In the genomic region with DNA sequence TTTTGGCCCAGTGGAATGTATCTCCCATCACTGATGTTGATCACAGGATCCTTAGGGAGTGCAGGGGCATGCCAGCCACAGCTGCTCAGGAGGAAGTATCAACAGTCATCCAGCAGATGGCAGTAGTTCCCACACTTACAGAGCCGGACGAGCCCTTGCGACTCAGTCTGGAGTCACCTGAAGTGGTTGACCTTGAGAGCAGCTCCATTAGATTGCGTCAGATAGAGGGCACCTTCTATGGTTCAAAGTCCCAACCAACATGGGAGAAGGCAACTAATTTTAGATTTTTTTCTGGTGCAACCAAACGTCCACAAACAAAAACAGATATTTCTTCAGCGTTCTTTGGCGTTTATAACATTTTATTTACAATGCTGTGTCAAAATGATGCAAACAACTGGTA, we compare ENCODE assay signal across 8 cellular contexts.
DNase-seq lines count a peak whose midpoint lies in the region; ATAC-seq and TF ChIP-seq lines count a peak whose summit lies in the region.

No MANE protein-coding gene starts in this region.

- POLR2A ChIA-PET in activated CD8-positive, alpha-beta T cell treated with anti-CD3 and anti-CD28 coated beads, Interleukin-2, amount 10 ng/mL, durations not matched to agents 7 days and 5 days (lab: Charles Lee): no interaction called here

- no peak overlapping the region for H3K4me3 ChIP-seq in epithelial cell of proximal tubule (ENCODE audit: low read depth, low read length)

- peaks cover 7% of the 10 kb centered on the region for H3K4me1 Mint-ChIP-seq in activated CD8-positive, alpha-beta T cell treated with anti-CD3 and anti-CD28 coated beads, Interleukin-2, amount 10 ng/mL, durations not matched to agents 7 days and 5 days (ENCODE audit: low read depth)
- H3K4me1 Mint-ChIP-seq in naive B cell: no peaks in the 10 kb centered on the region

- no peaks in the 10 kb centered on the region for H3K36me3 Mint-ChIP-seq in activated CD8-positive, alpha-beta T cell treated with anti-CD3 and anti-CD28 coated beads, Interleukin-2, amount 10 ng/mL, durations not matched to agents 7 days and 5 days (ENCODE audit: low read depth)
- no peaks in the 10 kb centered on the region for H3K36me3 Mint-ChIP-seq in naive B cell

- no peak overlapping the region for H3K4me3 Mint-ChIP-seq in activated CD8-positive, alpha-beta T cell treated with anti-CD3 and anti-CD28 coated beads, Interleukin-2, amount 10 ng/mL, durations not matched to agents 7 days and 5 days
- H3K4me3 Mint-ChIP-seq in naive B cell: no peak overlapping the region

- H3K27me3 Mint-ChIP-seq in activated CD8-positive, alpha-beta T cell treated with anti-CD3 and anti-CD28 coated beads, Interleukin-2, amount 10 ng/mL, durations not matched to agents 7 days and 5 days (ENCODE audit: low read depth): peaks cover 24% of the 10 kb centered on the region
- H3K27me3 Mint-ChIP-seq in naive B cell: peaks cover 34 to 49% (median 41%) of the 10 kb centered on the region in 3 donors

- CTCF ChIA-PET in activated CD8-positive, alpha-beta T cell treated with anti-CD3 and anti-CD28 coated beads, Interleukin-2, amount 10 ng/mL, durations not matched to agents 7 days and 5 days (lab: Charles Lee): interaction anchor here (0.6 to 3.5 kb wide), 23 partner anchors 11 to 546 kb away, joined by 3 to 26 read pairs (median 4); no protein-coding TSS in a partner anchor

- no peak overlapping the region for H3K27ac Mint-ChIP-seq in activated CD8-positive, alpha-beta T cell treated with anti-CD3 and anti-CD28 coated beads, Interleukin-2, amount 10 ng/mL, durations not matched to agents 7 days and 5 days
- no peak overlapping the region for H3K27ac Mint-ChIP-seq in naive B cell

- DNase-seq in DMS 273 treated with DMSO at 0.1 percent for 48 hours (lab: John Stamatoyannopoulos, UW): peak; percentile 57
- DNase-seq in NCI-H526 treated with DMSO at 0.1 percent for 48 hours (lab: John Stamatoyannopoulos, UW): peak; percentile 32
- peak; percentile 61 for DNase-seq in activated CD8-positive, alpha-beta T cell treated with anti-CD3 and anti-CD28 coated beads, Interleukin-2, amount 10 ng/mL, durations not matched to agents 7 days and 5 days
- DNase-seq in epithelial cell of proximal tubule (ENCODE audit: low read depth): peak; percentile 7
- peak; percentile 2 for DNase-seq in naive B cell
- peak; percentile 86 for DNase-seq in superior temporal gyrus (ENCODE audit: extremely low spot score)

- ATAC-seq in GM21360 (IDR thresholded peaks at IDR 0.05; ENCODE audit: unreplicated experiment) (peak; percentile 94), HG03565 (IDR thresholded peaks at IDR 0.05; ENCODE audit: unreplicated experiment) (peak; percentile 97), naive B cell (ENCODE audit: low read depth in 2 of 2) (no peak)
- ATAC-seq in activated CD8-positive, alpha-beta T cell treated with anti-CD3 and anti-CD28 coated beads, Interleukin-2, amount 10 ng/mL, durations not matched to agents 7 days and 5 days: peak; percentile 87

- peak; percentile 89 for TF ChIP-seq CTCF in epithelial cell of proximal tubule (conservative IDR thresholded peaks at IDR 0.05; ENCODE audit: low read depth, low read length)

- H3K9me3 Mint-ChIP-seq in activated CD8-positive, alpha-beta T cell treated with anti-CD3 and anti-CD28 coated beads, Interleukin-2, amount 10 ng/mL, durations not matched to agents 7 days and 5 days (ENCODE audit: insufficient read depth): no peaks in the 10 kb centered on the region
- H3K9me3 Mint-ChIP-seq in naive B cell: no peaks in the 10 kb centered on the region

Comparison
In these comparisons a context has a peak if more than half of its experiments do, and no peak if none do; other contexts are left out.
1. DNase-seq: peak in every context shown above with its lines; median percentile 86 in superior temporal gyrus; 61 in activated CD8-positive, alpha-beta T cell treated with anti-CD3 and anti-CD28 coated beads, Interleukin-2, amount 10 ng/mL, durations not matched to agents 7 days and 5 days; 57 in DMS 273 treated with DMSO at 0.1 percent for 48 hours; 32 in NCI-H526 treated with DMSO at 0.1 percent for 48 hours; 7 in epithelial cell of proximal tubule; 2 in naive B cell.
2. ATAC-seq: peak in GM21360 (single experiment), HG03565 (single experiment) and activated CD8-positive, alpha-beta T cell treated with anti-CD3 and anti-CD28 coated beads, Interleukin-2, amount 10 ng/mL, durations not matched to agents 7 days and 5 days (single experiment); none in naive B cell (0 of 2).